Comparison of ENCODE assay signal across 15 cellular contexts in genomic region chr9:93597871-93598646, GRCh38. TPM values are rescaled to one million over a fixed set of nuclear protein-coding genes. Genes with fewer than 3 reads are reported as not detected.
DNase-seq lines count a peak whose midpoint lies in the region; FAIRE-seq and TF ChIP-seq lines count a peak whose summit lies in the region.
"Had no signal": no experiment of that assay in that cellular context is flagged by ENCODE, and none has a peak within 500 bp of the region (broad histone marks: within the 10 kb centered on the region; RNA-seq: fewer than 3 reads in every experiment).

No MANE protein-coding gene starts in this region.

- H4K8ac ChIP-seq in H1 (ENCODE audit: extremely low read depth, insufficient read depth, low read length), result no peak overlapping the region

- CTCF ChIA-PET in H1 (lab: Charles Lee; ENCODE audit: partially characterized antibody), result interaction anchor here (1.1 to 2.6 kb wide), 5 partner anchors 11 to 295 kb away, joined by 3 to 12 read pairs (median 4); no protein-coding TSS in a partner anchor

- H4K91ac ChIP-seq in H1 (replicated peaks; ENCODE audit: insufficient read length, low read length), result peak overlapping the region; percentile 75

- H3K14ac ChIP-seq in H1 (ENCODE audit: insufficient read length), result no peak overlapping the region

- H3K79me1 ChIP-seq in H1 (ENCODE audit: low read depth, low read length), result peaks cover 5% of the 10 kb centered on the region; the same call in 1 of the 2 replicates

- H3K27ac ChIP-seq in KOPT-K1 (ENCODE audit: low read depth, low read length, poor library complexity, severe bottlenecking) (peak overlapping the region; percentile 14), H1 (ENCODE audit: low read depth, low read length) (no peak overlapping the region), spleen (peak overlapping the region in 5 of 8 donors; percentile 26 to 61 (median 37))
- H3K27ac ChIP-seq: HL-60, stomach had no signal

- H2BK20ac ChIP-seq in H1 (ENCODE audit: low read length), result no peak overlapping the region

- DNase-seq in activated effector memory CD4-positive, alpha-beta T cell treated with anti-CD3 and anti-CD28 coated beads, Interleukin-2, amount 50 U/mL, for 16 hours, result peak; percentile 50
- DNase-seq in activated effector memory CD4-positive, alpha-beta T cell treated with Interleukin-2 at 50 U/mL for 16 hours, result no peak
- DNase-seq in H1 (ENCODE audit: low read depth in 1 of 2, low spot score in 2 of 2) (peak in 1 of 2 experiments; percentile 44), spleen (no peak), D721Med (ENCODE audit: insufficient read length, low spot score) (no peak), SKM-1 (lab: John Stamatoyannopoulos, UW; ENCODE audit: unreplicated experiment) (no peak), NCI-H2029 (lab: John Stamatoyannopoulos, UW) (no peak)
- DNase-seq: activated gamma-delta T cell treated with Interleukin-2 at 50 U/mL for 16 hours; hippocampal formation; NCI-H1105 treated with DMSO at 0.1 percent for 48 hours; stimulated activated CD4-positive, alpha-beta T cell treated with anti-CD3 and anti-CD28 coated beads, Interleukin-12 subunit alpha, Interleukin-12 subunit beta, amount 100 ng/mL, for 4 hours; stomach had no signal

- H3K36me3 ChIP-seq in KOPT-K1 (ENCODE audit: insufficient read depth, low read length) (no peaks in the 10 kb centered on the region), H1 (ENCODE audit: control insufficient read depth in 2 of 4, insufficient read depth in 4 of 4, low read length in 3 of 4) (no peaks in the 10 kb centered on the region), spleen (peaks cover 0 to 4% (median 0%) of the 10 kb centered on the region in 6 donors)
- H3K36me3 ChIP-seq: stomach had no signal

- no peak overlapping the region for H3K4ac ChIP-seq in H1 (replicated peaks; ENCODE audit: insufficient read length, low read depth, low read length)

- H4K20me1 ChIP-seq in H1 (replicated peaks in 1 of 2; ENCODE audit: control insufficient read depth in 1 of 2, insufficient read depth in 2 of 2, low read length in 2 of 2), result peaks cover 0 to 8% of the 10 kb centered on the region in 2 experiments

- H3K23ac ChIP-seq in H1 (ENCODE audit: insufficient read length), result no peak overlapping the region

- TF ChIP-seq EP300 in H1 (IDR thresholded peaks at IDR 0.05; ENCODE audit: borderline replicate concordance in 1 of 2, low read depth in 2 of 2, low read length in 2 of 2), result no peak

- H2BK12ac ChIP-seq in H1 (ENCODE audit: low read depth, low read length), result no peak overlapping the region; the same call in 1 of the 2 replicates

- no peak overlapping the region for H2BK15ac ChIP-seq in H1 (ENCODE audit: low read length)

- no peak overlapping the region for H2BK120ac ChIP-seq in H1 (replicated peaks; ENCODE audit: low read depth, low read length)

- TF ChIP-seq RAD21 in H1 (IDR thresholded peaks at IDR 0.05 in 1 of 2, conservative IDR thresholded peaks at IDR 0.05 in 1 of 2; ENCODE audit: low read depth in 2 of 2, low read length in 2 of 2), result no peak

- TF ChIP-seq POLR2A in H1 (IDR thresholded peaks at IDR 0.05; ENCODE audit: control extremely low read depth in 1 of 2, low read depth in 2 of 2, low read length in 2 of 2), result no peak
- no peak for TF ChIP-seq POLR2A in spleen (IDR thresholded peaks at IDR 0.05)

- H3K4me3 ChIP-seq in H1 (ENCODE audit: extremely low read depth in 1 of 4, insufficient read depth in 2 of 4, low read depth in 3 of 4, low read length in 4 of 4) (no peak overlapping the region), spleen (no peak overlapping the region)
- H3K4me3 ChIP-seq: K562, stomach had no signal

- no peak overlapping the region for H3K18ac ChIP-seq in H1 (ENCODE audit: extremely low read depth, low read length)

- peaks cover 0 to 22% of the 10 kb centered on the region in 2 experiments; a peak in 2 of 4 replicates for H3K79me2 ChIP-seq in H1 (ENCODE audit: control insufficient read depth in 1 of 2, insufficient read depth in 2 of 2, low read length in 2 of 2)

- H4K5ac ChIP-seq in H1 (ENCODE audit: insufficient read length, low read depth, low read length), result no peak overlapping the region

- WGBS in H1 (ENCODE audit: extremely low coverage in 1 of 2, insufficient coverage in 1 of 2, insufficient read length in 1 of 2, insufficient replicate concordance in 2 of 2, low coverage in 1 of 2, low lambda C conversion rate in 2 of 2, missing lambda C conversion rate in 1 of 2), 2 experiments, result 89% methylated on average over 15 of the region's 15 CpGs; no CpG with 5 or more reads in 1 of the 2 experiments
- 76 to 89% (median 80%) methylated on average over 12 to 15 of the region's 15 CpGs for WGBS in spleen, 5 donors

- H3K9me3 ChIP-seq in KOPT-K1 (ENCODE audit: insufficient read depth, low read length, poor library complexity, severe bottlenecking), result no peaks in the 10 kb centered on the region
- no peaks in the 10 kb centered on the region for H3K9me3 ChIP-seq in H1 (ENCODE audit: insufficient read depth in 2 of 2, low read depth in 1 of 2, low read length in 1 of 2)
- no peaks in the 10 kb centered on the region for H3K9me3 ChIP-seq in spleen
- H3K9me3 ChIP-seq: stomach had no signal

- POLR2A ChIA-PET in H1 (lab: Charles Lee; ENCODE audit: partially characterized antibody), result no interaction called here

- TF ChIP-seq CTCF in H1 (IDR thresholded peaks at IDR 0.05; ENCODE audit: control extremely low read depth in 1 of 3, insufficient read depth in 1 of 3, low read depth in 1 of 3, low read length in 3 of 3) (no peak), spleen (IDR thresholded peaks at IDR 0.05 in 8 of 11, conservative IDR thresholded peaks at IDR 0.05 in 3 of 11) (no peak), D721Med (IDR thresholded peaks at IDR 0.05; ENCODE audit: insufficient read depth, missing control alignments) (no peak)

- no peak overlapping the region for H3K56ac ChIP-seq in H1 (replicated peaks; ENCODE audit: insufficient read length, low read depth, low read length)

- peak overlapping the region; percentile 98; the same call in 1 of the 2 replicates for H2BK5ac ChIP-seq in H1 (ENCODE audit: low read depth, low read length)

- peaks cover 9 to 36% (median 22%) of the 10 kb centered on the region in 4 experiments for H3K4me1 ChIP-seq in H1 (replicated peaks in 1 of 4; ENCODE audit: control insufficient read depth in 3 of 4, insufficient read depth in 4 of 4, low read length in 3 of 4)
- peaks cover 14 to 88% (median 54%) of the 10 kb centered on the region in 6 donors for H3K4me1 ChIP-seq in spleen

- no peak overlapping the region for H2AFZ ChIP-seq in H1 (ENCODE audit: low read length)

- H3K4me2 ChIP-seq in H1 (ENCODE audit: insufficient read depth in 1 of 2, low read depth in 2 of 2, low read length in 2 of 2), result no peak overlapping the region

- intact Hi-C loops in spleen (cut with DNase I; ENCODE audit: low total_unique reads), result no loop called here

- 0 out of 2 replicates have a peak overlapping the region, but pooled peaks have one; percentile 96 for H2AK5ac ChIP-seq in H1 (ENCODE audit: low read depth, low read length)

- H3K9ac ChIP-seq in H1 (replicated peaks in 1 of 4; ENCODE audit: extremely low read depth in 1 of 4, low read depth in 3 of 4, low read length in 3 of 4), result no peak overlapping the region

- FAIRE-seq in H1 (lab: Jason Lieb, UNC) (no peak), D721Med (lab: Jason Lieb, UNC) (no peak)
- FAIRE-seq: K562 had no signal

- peaks cover 3% of the 10 kb centered on the region for H3K23me2 ChIP-seq in H1 (ENCODE audit: low read depth, low read length)

- H3K27me3 ChIP-seq in H1 (replicated peaks in 1 of 4; ENCODE audit: control insufficient read depth in 3 of 4, extremely low read depth in 1 of 4, insufficient read depth in 3 of 4, low read length in 3 of 4), result no peaks in the 10 kb centered on the region; a peak in 1 of 7 replicates
- no peaks in the 10 kb centered on the region for H3K27me3 ChIP-seq in spleen (replicated peaks in 1 of 7)
- H3K27me3 ChIP-seq: stomach had no signal

TF ChIP-seq in H1, 55 proteins besides CTCF, POLR2A, EP300 and RAD21:
- no peak for TF ChIP-seq CEBPB (IDR thresholded peaks at IDR 0.05; ENCODE audit: low read depth, low read length)
- no peak for TF ChIP-seq TEAD4 (IDR thresholded peaks at IDR 0.05; ENCODE audit: low read depth, low read length)
- TF ChIP-seq MAFK (IDR thresholded peaks at IDR 0.05; ENCODE audit: low read depth, low read length), result no peak
- no peak for TF ChIP-seq FOSL1 (IDR thresholded peaks at IDR 0.05; ENCODE audit: insufficient read depth, low read depth, low read length)
- TF ChIP-seq ASH2L (IDR thresholded peaks at IDR 0.05; ENCODE audit: low read length), result no peak
- TF ChIP-seq BRCA1 (IDR thresholded peaks at IDR 0.05; ENCODE audit: low read depth, low read length), result no peak
- TF ChIP-seq, protein P1, sequence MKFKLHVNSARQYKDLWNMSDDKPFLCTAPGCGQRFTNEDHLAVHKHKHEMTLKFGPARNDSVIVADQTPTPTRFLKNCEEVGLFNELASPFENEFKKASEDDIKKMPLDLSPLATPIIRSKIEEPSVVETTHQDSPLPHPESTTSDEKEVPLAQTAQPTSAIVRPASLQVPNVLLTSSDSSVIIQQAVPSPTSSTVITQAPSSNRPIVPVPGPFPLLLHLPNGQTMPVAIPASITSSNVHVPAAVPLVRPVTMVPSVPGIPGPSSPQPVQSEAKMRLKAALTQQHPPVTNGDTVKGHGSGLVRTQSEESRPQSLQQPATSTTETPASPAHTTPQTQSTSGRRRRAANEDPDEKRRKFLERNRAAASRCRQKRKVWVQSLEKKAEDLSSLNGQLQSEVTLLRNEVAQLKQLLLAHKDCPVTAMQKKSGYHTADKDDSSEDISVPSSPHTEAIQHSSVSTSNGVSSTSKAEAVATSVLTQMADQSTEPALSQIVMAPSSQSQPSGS (IDR thresholded peaks at IDR 0.05; ENCODE audit: low read length), result no peak

RNA-seq across cellular contexts. Expression of gene PHF2, which starts 21.7 kb away (rescaled TPM):
- total RNA-seq in H1 (2021; fragmentation: NEBNext Ultra II Directional; extraction: Animal tissue kit (Norgen Biotek cat#: 25700)), result 9.4 and 9.5 TPM in 2 replicates
- polyA plus RNA-seq in H1 (2011; rRNA removed) (3.4 and 3.7 TPM in 2 replicates), spleen (10 to 100 TPM; 11.2 to 23.1 (median 13.7) TPM)
- 3.9 TPM for polyA plus RNA-seq in H1 (2011; cell fraction: cytosol; rRNA removed)
- polyA plus RNA-seq in H1 (2011; cell fraction: nucleus; rRNA removed), result 8.1 TPM
- 6.4 to 7.2 TPM (median 6.8 TPM) in 4 replicates for polyA plus RNA-seq in H1 (2012, experiment 1 of 2)
- 5.4 TPM for polyA plus RNA-seq in H1 (2012, experiment 2 of 2)
- 5.1 TPM for polyA plus RNA-seq in H1 (2013, experiment 1 of 2)
- polyA plus RNA-seq in H1 (2013, experiment 2 of 2), result 5.6 TPM
- polyA minus RNA-seq in H1 (2011; rRNA and poly(A)+ RNA removed), result 3.4 and 3.8 TPM in 2 replicates
- polyA minus RNA-seq in H1 (2011; cell fraction: cytosol; rRNA and poly(A)+ RNA removed), result 3.2 TPM
- 4.7 TPM for polyA minus RNA-seq in H1 (2011; cell fraction: nucleus; rRNA and poly(A)+ RNA removed)
- 10 to 100 TPM; 27.6 to 46.2 (median 32.6) TPM for total RNA-seq in spleen
